ENCODE assay signal across 30 cellular contexts in genomic region chr14:23357261-23357660, GRCh38. TPM values are rescaled to one million over a fixed set of nuclear protein-coding genes. Genes with fewer than 3 reads are reported as not detected.
DNase-seq lines count a peak whose midpoint lies in the region; ATAC-seq, FAIRE-seq and TF ChIP-seq lines count a peak whose summit lies in the region.
"Had no signal": no experiment of that assay in that cellular context is flagged by ENCODE, and none has a peak within 500 bp of the region (broad histone marks: within the 10 kb centered on the region; RNA-seq: fewer than 3 reads in every experiment).

No MANE protein-coding gene starts in this region.

- no peaks in the 10 kb centered on the region for H3K9me3 Mint-ChIP-seq in neural progenitor cell
- H3K9me3 Mint-ChIP-seq: GM23338 had no signal

- no peak for ATAC-seq in left ventricle myocardium superior
- ATAC-seq: GM23338 had no signal

- DNase-seq in right atrium auricular region (ENCODE audit: low spot score) (peak; percentile 56), left ventricle myocardium superior (no peak), kidney (peak; percentile 56), neural progenitor cell (ENCODE audit: low spot score) (no peak), NCI-H69 (lab: John Stamatoyannopoulos, UW) (no peak), NCI-H2171 (lab: John Stamatoyannopoulos, UW) (no peak), NCI-H2107 treated with DMSO at 0.1 percent for 48 hours (lab: John Stamatoyannopoulos, UW; ENCODE audit: unreplicated experiment) (no peak)
- DNase-seq: AML-193; C1 segment of cervical spinal cord; Calu3; CD8-positive, alpha-beta memory T cell; DMS153; HCEC 1CT; IMR-90; NCI-H1105 treated with DMSO at 0.1 percent for 48 hours; NCI-H2029 treated with DMSO at 0.1 percent for 48 hours; NCI-H2171 treated with DMSO at 0.1 percent for 48 hours; NCI-H524 treated with DMSO at 0.1 percent for 48 hours; Right ventricle myocardium superior had no signal

- TF ChIP-seq CTCF in right atrium auricular region (IDR thresholded peaks at IDR 0.05) (no peak), kidney (IDR thresholded peaks at IDR 0.05; ENCODE audit: borderline replicate concordance, extremely low read depth, insufficient read depth) (no peak), neural progenitor cell (IDR thresholded peaks at IDR 0.05) (no peak)

- no peak overlapping the region for H3K27ac ChIP-seq in right atrium auricular region
- H3K27ac ChIP-seq in kidney (ENCODE audit: low read depth in 2 of 2, low read length in 2 of 2), result no peak overlapping the region
- peak overlapping the region; percentile 17 for H3K27ac ChIP-seq in neural progenitor cell
- H3K27ac ChIP-seq: KMS-11 had no signal

- H3K9ac ChIP-seq in kidney (ENCODE audit: low read length in 2 of 2), result no peak overlapping the region
- no peak overlapping the region for H3K9ac ChIP-seq in neural progenitor cell
- H3K9ac ChIP-seq: KMS-11 had no signal

- intact Hi-C loops in left ventricle myocardium superior (cut with micrococcal nuclease) (no loop called here), kidney (cut with DNase I) (no loop called here)

- peaks cover 15% of the 10 kb centered on the region for H3K27me3 Mint-ChIP-seq in neural progenitor cell (ENCODE audit: insufficient read depth, low read depth)

- H3K4me3 ChIP-seq in right atrium auricular region (no peak overlapping the region), kidney (ENCODE audit: low read length in 2 of 2) (no peak overlapping the region), neural progenitor cell (no peak overlapping the region)
- H3K4me3 ChIP-seq: GM23338 had no signal

- no peaks in the 10 kb centered on the region for H3K9me3 ChIP-seq in right atrium auricular region
- H3K9me3 ChIP-seq in kidney (ENCODE audit: control insufficient read depth in 1 of 2, low read length in 2 of 2), result no peaks in the 10 kb centered on the region
- H3K9me3 ChIP-seq in neural progenitor cell (ENCODE audit: low read depth), result no peaks in the 10 kb centered on the region

- peaks cover 53% of the 10 kb centered on the region for H4K20me1 ChIP-seq in neural progenitor cell (ENCODE audit: low read depth)

- no peak overlapping the region for H3K4me3 Mint-ChIP-seq in neural progenitor cell
- H3K4me3 Mint-ChIP-seq: CD8-positive, alpha-beta memory T cell; GM23338 had no signal

- no peak for FAIRE-seq in kidney (lab: Jason Lieb, UNC)
- FAIRE-seq: GM12891, GM18507, HTR-8/SVneo, RCC 7860 had no signal

- H3K79me2 ChIP-seq in neural progenitor cell (ENCODE audit: low read depth), result peaks cover 16% of the 10 kb centered on the region

- H3F3A ChIP-seq in neural progenitor cell (ENCODE audit: low read depth), result peaks cover 81% of the 10 kb centered on the region

- H3K27me3 ChIP-seq in right atrium auricular region (no peaks in the 10 kb centered on the region), neural progenitor cell (no peaks in the 10 kb centered on the region)

- peaks cover 26% of the 10 kb centered on the region for H3K36me3 Mint-ChIP-seq in neural progenitor cell

- no peak overlapping the region for H3K27ac Mint-ChIP-seq in neural progenitor cell
- H3K27ac Mint-ChIP-seq: CD8-positive, alpha-beta memory T cell; GM23338 had no signal

- peaks cover 0 to 19% of the 10 kb centered on the region in 2 donors for H3K4me1 ChIP-seq in right atrium auricular region
- H3K4me1 ChIP-seq in kidney (ENCODE audit: control insufficient read depth in 1 of 2, insufficient read depth in 1 of 2, low read depth in 1 of 2, low read length in 2 of 2), result peaks cover 0 to 3% of the 10 kb centered on the region in 2 donors
- peaks cover 5% of the 10 kb centered on the region for H3K4me1 ChIP-seq in neural progenitor cell

- H3K36me3 ChIP-seq in right atrium auricular region (peaks cover 4% of the 10 kb centered on the region), kidney (ENCODE audit: control insufficient read depth in 1 of 2, insufficient read depth in 2 of 2, low read length in 2 of 2) (no peaks in the 10 kb centered on the region), neural progenitor cell (no peaks in the 10 kb centered on the region)

- peaks cover 29% of the 10 kb centered on the region for H3K4me1 Mint-ChIP-seq in neural progenitor cell

- no peak overlapping the region for H2AFZ ChIP-seq in neural progenitor cell (replicated peaks)
- H2AFZ ChIP-seq: GM23338 had no signal

- H3K4me2 ChIP-seq in neural progenitor cell, result no peak overlapping the region
- H3K4me2 ChIP-seq: GM23338, KMS-11 had no signal

RNA-seq across cellular contexts. Expression of gene SLC22A17, which starts 4.6 kb away (rescaled TPM):
- total RNA-seq in right atrium auricular region (10 to 100 TPM; 29.4 to 47.0 TPM), left ventricle myocardium superior (10.7 TPM), kidney (35.3 TPM), neural progenitor cell (ENCODE audit: low replicate concordance) (22.2 and 80.8 TPM in 2 replicates)
- 61.2 TPM for polyA plus RNA-seq in kidney (ENCODE audit: insufficient read depth, low read depth, low replicate concordance)
- total RNA-seq: OCI-LY7 had no signal

RNA-seq across cellular contexts. Expression of gene EFS, which starts 7.7 kb away (rescaled TPM):
- total RNA-seq in right atrium auricular region (1 to 10 TPM; 4.1 to 6.3 TPM), left ventricle myocardium superior (3.3 TPM), kidney (5.5 TPM), neural progenitor cell (ENCODE audit: low replicate concordance) (21.7 and 74.3 TPM in 2 replicates)
- polyA plus RNA-seq in kidney (ENCODE audit: insufficient read depth, low read depth, low replicate concordance), result 5.6 TPM
- total RNA-seq: A172; Calu3; CD8-positive, alpha-beta memory T cell; G401; OCI-LY7; SK-MEL-5 had no signal
- polyA plus RNA-seq: CD8-positive, alpha-beta memory T cell had no signal

RNA-seq across cellular contexts. Expression of gene IL25, which starts 15.3 kb away (rescaled TPM):
- total RNA-seq in right atrium auricular region (not detected), left ventricle myocardium superior (not detected), kidney (not detected), neural progenitor cell (ENCODE audit: low replicate concordance) (not detected in 2 replicates)
- polyA plus RNA-seq in kidney (ENCODE audit: insufficient read depth, low read depth, low replicate concordance), result not detected
- total RNA-seq: A172; Calu3; CD8-positive, alpha-beta memory T cell; G401; GM23338; IMR-90; OCI-LY7; Right ventricle myocardium superior; SK-MEL-5 had no signal
- polyA plus RNA-seq: AG04450; CD8-positive, alpha-beta memory T cell; GM23338; IMR-90 had no signal

RNA-seq across cellular contexts. Expression of gene CMTM5, which starts 19.6 kb away (rescaled TPM):
- total RNA-seq in right atrium auricular region (not detected), left ventricle myocardium superior (not detected), kidney (0.54 TPM), neural progenitor cell (ENCODE audit: low replicate concordance) (4.3 and 6.9 TPM in 2 replicates)
- 1.1 TPM for polyA plus RNA-seq in kidney (ENCODE audit: insufficient read depth, low read depth, low replicate concordance)
- total RNA-seq: A172; Calu3; CD8-positive, alpha-beta memory T cell; G401; IMR-90; OCI-LY7; SK-MEL-5 had no signal
- polyA plus RNA-seq: CD8-positive, alpha-beta memory T cell; GM23338 had no signal

RNA-seq across cellular contexts. Expression of gene PABPN1, which starts 36.0 kb away (rescaled TPM):
- 10 to 100 TPM; 26.0 to 36.1 TPM for total RNA-seq in right atrium auricular region
- total RNA-seq in left ventricle myocardium superior, result 76.8 TPM
- 145 TPM for total RNA-seq in kidney
- 140 TPM for polyA plus RNA-seq in kidney (ENCODE audit: insufficient read depth, low read depth, low replicate concordance)
- 264 and 298 TPM in 2 replicates for total RNA-seq in neural progenitor cell (ENCODE audit: low replicate concordance)

Comparison
In these comparisons a context has a peak if more than half of its experiments do, and no peak if none do; other contexts are left out.
1. DNase-seq: peak in right atrium auricular region (single experiment) and kidney (single experiment); none in left ventricle myocardium superior (single experiment), neural progenitor cell (single experiment), NCI-H69 (single experiment), NCI-H2171 (single experiment) and NCI-H2107 treated with DMSO at 0.1 percent for 48 hours (single experiment).